Comparison of ENCODE assay signal across 14 cellular contexts in genomic region chr11:128738942-128739341, GRCh38. TPM values are rescaled to one million over a fixed set of nuclear protein-coding genes. Genes with fewer than 3 reads are reported as not detected.
DNase-seq lines count a peak whose midpoint lies in the region; ATAC-seq and TF ChIP-seq lines count a peak whose summit lies in the region.
"Had no signal": no experiment of that assay in that cellular context is flagged by ENCODE, and none has a peak within 500 bp of the region (broad histone marks: within the 10 kb centered on the region; RNA-seq: fewer than 3 reads in every experiment).

No MANE protein-coding gene starts in this region.

- no peaks in the 10 kb centered on the region for H3K27me3 ChIP-seq in CD8-positive, alpha-beta memory T cell (ENCODE audit: insufficient read depth, low read length, poor library complexity, severe bottlenecking)
- H3K27me3 ChIP-seq in HL-60 (ENCODE audit: insufficient read depth, poor library complexity, severe bottlenecking) = no peaks in the 10 kb centered on the region
- H3K27me3 ChIP-seq: sigmoid colon had no signal

- no peaks in the 10 kb centered on the region for H3K36me3 ChIP-seq in CD8-positive, alpha-beta memory T cell (ENCODE audit: insufficient read depth, low read length)
- H3K36me3 ChIP-seq: sigmoid colon had no signal

- POLR2A ChIA-PET in CD8-positive, alpha-beta memory T cell (lab: Charles Lee) = interaction anchor here (0.6 kb wide), 2 partner anchors 11 to 30 kb away, joined by 3 to 6 read pairs; no protein-coding TSS in a partner anchor
- POLR2A ChIA-PET in activated B cell treated with CpG ODN at 0.5 μM for 24 hours (lab: Charles Lee) = interaction anchor here (0.6 to 8.3 kb wide), 7 partner anchors 13 to 45 kb away, joined by 3 to 79 read pairs (median 4); partner anchors contain the start of gene FLI1

- peak overlapping the region; percentile 66 to 96 (median 88) for H3K27ac Mint-ChIP-seq in CD8-positive, alpha-beta memory T cell
- H3K27ac Mint-ChIP-seq in activated B cell treated with CpG ODN at 0.5 μM for 24 hours (peak overlapping the region; percentile 91), naive B cell (peak overlapping the region; percentile 28 to 95 (median 88))

- H3K4me1 Mint-ChIP-seq in CD8-positive, alpha-beta memory T cell = peaks cover 85 to 96% (median 96%) of the 10 kb centered on the region in 3 donors
- H3K4me1 Mint-ChIP-seq in activated B cell treated with CpG ODN at 0.5 μM for 24 hours (peaks cover 92% of the 10 kb centered on the region), naive B cell (peaks cover 78 to 99% (median 93%) of the 10 kb centered on the region in 3 donors)

- peaks cover 83% of the 10 kb centered on the region for H3K4me1 ChIP-seq in CD8-positive, alpha-beta memory T cell (ENCODE audit: insufficient read depth, low read length)
- H3K4me1 ChIP-seq: sigmoid colon had no signal

- H3K36me3 Mint-ChIP-seq in CD8-positive, alpha-beta memory T cell = peaks cover 0 to 36% (median 6%) of the 10 kb centered on the region in 3 donors
- H3K36me3 Mint-ChIP-seq in activated B cell treated with CpG ODN at 0.5 μM for 24 hours (ENCODE audit: low read depth) (peaks cover 20% of the 10 kb centered on the region), naive B cell (peaks cover 6 to 8% of the 10 kb centered on the region in 2 donors)

- H3K9me3 Mint-ChIP-seq in CD8-positive, alpha-beta memory T cell = no peaks in the 10 kb centered on the region
- H3K9me3 Mint-ChIP-seq in activated B cell treated with CpG ODN at 0.5 μM for 24 hours (no peaks in the 10 kb centered on the region), naive B cell (peaks cover 0 to 4% (median 0%) of the 10 kb centered on the region in 7 donors)
- H3K9me3 Mint-ChIP-seq: nephron progenitor cell had no signal

- TF ChIP-seq CTCF in HL-60 (IDR thresholded peaks at IDR 0.05; ENCODE audit: insufficient read depth, low read length) (no peak), activated B cell treated with CpG ODN at 0.5 μM for 24 hours (IDR thresholded peaks at IDR 0.05) (no peak)

- peak overlapping the region; percentile 51 to 87 (median 68) for H3K4me3 Mint-ChIP-seq in CD8-positive, alpha-beta memory T cell
- H3K4me3 Mint-ChIP-seq in activated B cell treated with CpG ODN at 0.5 μM for 24 hours (peak overlapping the region; percentile 52), naive B cell (peak overlapping the region; percentile 16 to 88 (median 77))
- H3K4me3 Mint-ChIP-seq: nephron progenitor cell had no signal

- H3K27me3 Mint-ChIP-seq in CD8-positive, alpha-beta memory T cell = no peaks in the 10 kb centered on the region
- no peaks in the 10 kb centered on the region for H3K27me3 Mint-ChIP-seq in activated B cell treated with CpG ODN at 0.5 μM for 24 hours
- H3K27me3 Mint-ChIP-seq in naive B cell = no peaks in the 10 kb centered on the region

- H3K9me3 ChIP-seq in CD8-positive, alpha-beta memory T cell (ENCODE audit: low read length) = no peaks in the 10 kb centered on the region
- H3K9me3 ChIP-seq: sigmoid colon had no signal

- ATAC-seq in activated B cell treated with CpG ODN at 0.5 μM for 24 hours (ENCODE audit: low read depth) = no peak
- ATAC-seq in naive B cell (ENCODE audit: low read depth in 2 of 2) = no peak

- no peak overlapping the region for H3K27ac ChIP-seq in CD8-positive, alpha-beta memory T cell (ENCODE audit: low read depth, low read length)
- peak overlapping the region; percentile 27; the same call in 1 of the 2 replicates for H3K27ac ChIP-seq in HL-60 (replicated peaks)
- H3K27ac ChIP-seq: sigmoid colon had no signal

- intact Hi-C loops in activated B cell treated with CpG ODN at 0.5 μM for 24 hours (cut with micrococcal nuclease) = no loop called here

- CTCF ChIA-PET in CD8-positive, alpha-beta memory T cell (lab: Charles Lee) = interaction anchor here (1.2 to 4.8 kb wide), 3 partner anchors 10 to 45 kb away, joined by 3 to 23 read pairs (median 5); partner anchors contain the start of gene FLI1
- CTCF ChIA-PET in activated B cell treated with CpG ODN at 0.5 μM for 24 hours (lab: Charles Lee) = interaction anchor here (0.7 to 5.0 kb wide), 4 partner anchors 15 to 107 kb away, joined by 3 to 20 read pairs (median 6); no protein-coding TSS in a partner anchor

- peak in 1 of 5 donors; percentile 33 for DNase-seq in CD8-positive, alpha-beta memory T cell
- DNase-seq in HL-60 (ENCODE audit: low read depth in 1 of 2, low spot score in 1 of 2) (peak in 1 of 2 experiments; percentile 88), activated B cell treated with CpG ODN at 0.5 μM for 24 hours (no peak), naive B cell (no peak), NCI-H1105 treated with DMSO at 0.1 percent for 48 hours (lab: John Stamatoyannopoulos, UW) (no peak), globus pallidus (ENCODE audit: low spot score) (no peak), islet precursor cell (no peak)
- DNase-seq: activated CD8-positive, alpha-beta memory T cell treated with anti-CD3 and anti-CD28 coated beads for 24 hours; effector CD8-positive, alpha-beta T cell; foreskin melanocyte; Karpas-422; kidney glomerular epithelial cell; nephron progenitor cell; sigmoid colon had no signal

- H3K4me3 ChIP-seq in CD8-positive, alpha-beta memory T cell (ENCODE audit: low read length) = no peak overlapping the region
- H3K4me3 ChIP-seq in HL-60 (replicated peaks; ENCODE audit: insufficient read depth, low read length) = no peak overlapping the region
- H3K4me3 ChIP-seq: sigmoid colon had no signal

RNA-seq across cellular contexts. Expression of gene FLI1, which starts 45.1 kb away (rescaled TPM):
- total RNA-seq in CD8-positive, alpha-beta memory T cell = 10 to 100 TPM; 41.7 to 45.2 TPM
- 89.2 TPM for polyA plus RNA-seq in CD8-positive, alpha-beta memory T cell
- 64.9 and 69.2 TPM in 2 replicates for total RNA-seq in activated B cell treated with CpG ODN at 0.5 μM for 24 hours
- 100 to 1,000 TPM in 2 of 6 donors, 10 to 100 TPM in 4; 65.3 to 109 (median 88.3) TPM for polyA plus RNA-seq in naive B cell (ENCODE audit: low read depth in 6 of 6)
